Comparison of ENCODE assay signal across 1 cellular context in genomic region chr5:100576217-100576751, GRCh38.
TF ChIP-seq lines count a peak whose summit lies in the region.

No MANE protein-coding gene starts in this region.

TF ChIP-seq in IMR-90, 13 proteins besides CTCF, POLR2A, EP300 and RAD21 (continued from another document):
- TF ChIP-seq ELK1 (IDR thresholded peaks at IDR 0.05; ENCODE audit: borderline replicate concordance, low read depth, low read length) (no peak), CHD1 (IDR thresholded peaks at IDR 0.05; ENCODE audit: low read depth, low read length) (no peak), RFX5 (IDR thresholded peaks at IDR 0.05; ENCODE audit: low read depth, low read length) (no peak), MAFK (IDR thresholded peaks at IDR 0.05; ENCODE audit: low read depth, low read length) (no peak)
